ENCODE assay signal across 1 cellular context in genomic region chr7:112942981-112943380, GRCh38.
TF ChIP-seq lines count a peak whose summit lies in the region.

No MANE protein-coding gene starts in this region.

TF ChIP-seq in HepG2, 621 proteins besides CTCF, POLR2A, EP300 and RAD21 (continued from another document):
- no peak for TF ChIP-seq ZNF33A (CRISPR knock-in tag; IDR thresholded peaks at IDR 0.05; ENCODE audit: borderline replicate concordance)
- TF ChIP-seq ZFP36 (IDR thresholded peaks at IDR 0.05; ENCODE audit: borderline replicate concordance, low read depth, low read length, partially characterized antibody): no peak
- TF ChIP-seq KDM2A (CRISPR knock-in tag; IDR thresholded peaks at IDR 0.05; ENCODE audit: borderline replicate concordance, low read depth): no peak
- no peak for TF ChIP-seq PITX1 (CRISPR knock-in tag; IDR thresholded peaks at IDR 0.05)
- TF ChIP-seq ARID2 (CRISPR knock-in tag; IDR thresholded peaks at IDR 0.05; ENCODE audit: borderline replicate concordance): no peak
- TF ChIP-seq KIAA2018 (CRISPR knock-in tag; IDR thresholded peaks at IDR 0.05; ENCODE audit: borderline replicate concordance): no peak
- no peak for TF ChIP-seq HNRNPL (IDR thresholded peaks at IDR 0.05; ENCODE audit: low read depth, low read length)
- no peak for TF ChIP-seq SRSF1 (optimal IDR thresholded peaks at IDR 0.05; ENCODE audit: low read depth, low read length)
- no peak for TF ChIP-seq ZHX2 (IDR thresholded peaks at IDR 0.05; ENCODE audit: low read depth)
- TF ChIP-seq ZHX2 (CRISPR knock-in tag; IDR thresholded peaks at IDR 0.05; ENCODE audit: borderline replicate concordance): no peak
- TF ChIP-seq ZMAT3 (CRISPR knock-in tag; conservative IDR thresholded peaks at IDR 0.05): no peak
TF ChIP-seq in HepG2: peak in this region for 0.
